In genomic region chr9:6938447-6938846, GRCh38 we compare ENCODE assay signal across 13 cellular contexts.
A peak's percentile ranks its signal among the peaks of the same experiment; 100 is the strongest.
DNase-seq lines count a peak whose midpoint lies in the region; FAIRE-seq and TF ChIP-seq lines count a peak whose summit lies in the region.
"Had no signal": no experiment of that assay in that cellular context is flagged by ENCODE, and none has a peak within 500 bp of the region (broad histone marks: within the 10 kb centered on the region; RNA-seq: fewer than 3 reads in every experiment).

No MANE protein-coding gene starts in this region.

- no peak overlapping the region for H3K9ac ChIP-seq in mammary epithelial cell (ENCODE audit: insufficient read depth, low read length)

- peak overlapping the region; percentile 75 for H3K4me2 ChIP-seq in mammary epithelial cell (ENCODE audit: insufficient read depth, low read depth, low read length)

- H3K4me3 ChIP-seq in mammary epithelial cell (replicated peaks in 1 of 3; ENCODE audit: insufficient read depth in 1 of 3, low read depth in 2 of 3, low read length in 3 of 3) (no peak overlapping the region), mesodermal cell (ENCODE audit: extremely low read depth, insufficient read depth, low read length, poor library complexity, severe bottlenecking) (no peak overlapping the region)
- H3K4me3 ChIP-seq: ascending aorta, uterus had no signal

- H3K36me3 Mint-ChIP-seq in Calu3 (ENCODE audit: insufficient read depth, unreplicated experiment): no peaks in the 10 kb centered on the region

- no peak overlapping the region for H3K27ac ChIP-seq in mammary epithelial cell (ENCODE audit: insufficient read depth, low read depth, low read length)
- peak overlapping the region; percentile 23 for H3K27ac ChIP-seq in mesodermal cell (ENCODE audit: low read depth, low read length, severe bottlenecking)
- H3K27ac ChIP-seq: uterus had no signal

- H3K27me3 Mint-ChIP-seq in Calu3 (ENCODE audit: unreplicated experiment): no peaks in the 10 kb centered on the region
- H3K27me3 Mint-ChIP-seq: IgD-negative memory B cell had no signal

- H3K4me3 Mint-ChIP-seq in Calu3 (ENCODE audit: low read depth, unreplicated experiment): no peak overlapping the region

- H2AFZ ChIP-seq in mammary epithelial cell (ENCODE audit: low read depth, low read length): no peak overlapping the region

- no TSS peak for BruUV-seq in mammary epithelial cell (replicated peaks; lab: Mats Ljungman, UMichigan)
- BruUV-seq in Calu3 (replicated peaks; lab: Mats Ljungman, UMichigan): no TSS peak

- dilution Hi-C loops in mammary epithelial cell (cut with HindIII; ENCODE audit: low sequenced_read_pairs): no loop called here

- H3K79me2 ChIP-seq in mammary epithelial cell (ENCODE audit: insufficient read depth, low read length): no peaks in the 10 kb centered on the region

- H3K27ac Mint-ChIP-seq in Calu3 (ENCODE audit: unreplicated experiment): no peak overlapping the region
- H3K27ac Mint-ChIP-seq: IgD-negative memory B cell, nephron had no signal

- TF ChIP-seq CTCF in mammary epithelial cell (conservative IDR thresholded peaks at IDR 0.05 in 1 of 2, IDR thresholded peaks at IDR 0.05 in 1 of 2; ENCODE audit: extremely low read depth in 1 of 2, insufficient read depth in 1 of 2, low read depth in 1 of 2, low read length in 2 of 2): no peak
- no peak for TF ChIP-seq CTCF in Calu3 (IDR thresholded peaks at IDR 0.05; ENCODE audit: unreplicated experiment)

- FAIRE-seq in frontal cortex (lab: Jason Lieb, UNC): no peak

- H3K36me3 ChIP-seq in mammary epithelial cell (ENCODE audit: insufficient read depth, low read length): no peaks in the 10 kb centered on the region
- H3K36me3 ChIP-seq in mesodermal cell (ENCODE audit: control insufficient read depth, insufficient read depth, low read length): no peaks in the 10 kb centered on the region
- H3K36me3 ChIP-seq: ascending aorta, uterus had no signal

- H3K9me3 Mint-ChIP-seq in Calu3 (ENCODE audit: low read depth, unreplicated experiment): no peaks in the 10 kb centered on the region
- H3K9me3 Mint-ChIP-seq: nephron had no signal

- DNase-seq in COLO829 (ENCODE audit: low spot score) (peak; percentile 17), LoVo (ENCODE audit: low spot score) (peak; percentile 52), mammary epithelial cell (peak; percentile 70), NCI-H774 (lab: John Stamatoyannopoulos, UW) (no peak), frontal cortex (ENCODE audit: low spot score in 2 of 2) (no peak), RKO (ENCODE audit: low spot score) (no peak), Calu3 (no peak)
- DNase-seq: DMS79 treated with DMSO at 0.1 percent for 48 hours, uterus had no signal

- WGBS in mammary epithelial cell (ENCODE audit: low coverage, missing lambda C conversion rate): 9% methylated on average over 3 of the region's 3 CpGs
- WGBS in mesodermal cell (ENCODE audit: insufficient coverage in 2 of 2), 2 experiments: 97 to 100% methylated on average over 1 to 3 of the region's 3 CpGs

- H3K4me1 Mint-ChIP-seq in Calu3 (ENCODE audit: low read depth, unreplicated experiment): no peaks in the 10 kb centered on the region

- CTCF ChIA-PET in mammary epithelial cell (lab: Charles Lee; ENCODE audit: low non-redundant PET): no interaction called here
- CTCF ChIA-PET in Calu3 (lab: Charles Lee): interaction anchor here (0.6 kb wide), 1 partner anchor 32 kb away, joined by 6 read pairs; no protein-coding TSS in a partner anchor

- in situ Hi-C loops in mammary epithelial cell (cut with MboI; ENCODE audit: low sequenced_read_pairs in 2 of 2): no loop called here

- peaks cover 14% of the 10 kb centered on the region for H3K4me1 ChIP-seq in mammary epithelial cell (ENCODE audit: insufficient read depth, low read length)
- H3K4me1 ChIP-seq in mesodermal cell (ENCODE audit: control insufficient read depth, insufficient read depth, low read length, poor library complexity, severe bottlenecking): peaks cover 3% of the 10 kb centered on the region
- H3K4me1 ChIP-seq: uterus had no signal

- H3K27me3 ChIP-seq in mammary epithelial cell (ENCODE audit: insufficient read depth, low read length): no peaks in the 10 kb centered on the region
- H3K27me3 ChIP-seq: ascending aorta, uterus had no signal

- intact Hi-C loops in mammary epithelial cell (cut with micrococcal nuclease) (no loop called here), Calu3 (cut with micrococcal nuclease; ENCODE audit: unreplicated experiment) (no loop called here)

- H3K9me3 ChIP-seq in mammary epithelial cell (replicated peaks; ENCODE audit: insufficient read depth, low read length) (no peaks in the 10 kb centered on the region), mesodermal cell (ENCODE audit: control insufficient read depth, low read length) (no peaks in the 10 kb centered on the region)
- H3K9me3 ChIP-seq: ascending aorta, uterus had no signal

- no peaks in the 10 kb centered on the region for H4K20me1 ChIP-seq in mammary epithelial cell (ENCODE audit: insufficient read depth, low read length)

Comparison
In these comparisons a context has a peak if more than half of its experiments do, and no peak if none do; other contexts are left out.
1. DNase-seq: peak in COLO829 (single experiment), LoVo (single experiment) and mammary epithelial cell (single experiment); none in NCI-H774 (single experiment), frontal cortex (0 of 2), RKO (single experiment) and Calu3 (single experiment).